Comparison of ENCODE assay signal across 8 cellular contexts in genomic region chr3:192444096-192444790, GRCh38.
DNase-seq lines count a peak whose midpoint lies in the region; ATAC-seq and TF ChIP-seq lines count a peak whose summit lies in the region.

No MANE protein-coding gene starts in this region.

- DNase-seq in BJ (ENCODE audit: low read depth) (no peak), NCI-H2081 (lab: John Stamatoyannopoulos, UW) (peak; percentile 72 to 83), UCSD-AML1 (lab: John Stamatoyannopoulos, UW; ENCODE audit: unreplicated experiment) (peak; percentile 46), cerebellum (ENCODE audit: low spot score) (peak; percentile 80), kidney glomerular epithelial cell (lab: John Stamatoyannopoulos, UW) (peak; percentile 60)
- DNase-seq in stimulated activated CD4-positive, alpha-beta T cell treated with anti-CD3 and anti-CD28 coated beads, Interleukin-4, amount 100 ng/mL, for 1 hour = peak; percentile 43

- no peaks in the 10 kb centered on the region for H3K27me3 ChIP-seq in BJ (ENCODE audit: control insufficient read depth, insufficient read depth, low read length)

- peak; percentile 89 for ATAC-seq in GM18873 (IDR thresholded peaks at IDR 0.05; ENCODE audit: low FRiP score, unreplicated experiment)
- ATAC-seq in HG03064 (IDR thresholded peaks at IDR 0.05; ENCODE audit: low read depth, unreplicated experiment) = peak; percentile 92

- POLR2A ChIA-PET in BJ (lab: Charles Lee) = no interaction called here

- peak; percentile 97 for TF ChIP-seq CTCF in BJ (IDR thresholded peaks at IDR 0.05; ENCODE audit: insufficient read depth, low read depth, low read length)

- CTCF ChIA-PET in BJ (lab: Yijun Ruan, JAX) = interaction anchor here (0.5 to 3.1 kb wide), 25 partner anchors 8 to 1744 kb away, joined by 3 to 42 read pairs (median 6); no protein-coding TSS in a partner anchor

- H3K36me3 ChIP-seq in BJ (ENCODE audit: control insufficient read depth, insufficient read depth, low read length) = no peaks in the 10 kb centered on the region

- H3K4me3 ChIP-seq in BJ (ENCODE audit: low read depth, low read length) = no peak overlapping the region
